ENCODE assay signal across 7 cellular contexts in the genomic region with DNA sequence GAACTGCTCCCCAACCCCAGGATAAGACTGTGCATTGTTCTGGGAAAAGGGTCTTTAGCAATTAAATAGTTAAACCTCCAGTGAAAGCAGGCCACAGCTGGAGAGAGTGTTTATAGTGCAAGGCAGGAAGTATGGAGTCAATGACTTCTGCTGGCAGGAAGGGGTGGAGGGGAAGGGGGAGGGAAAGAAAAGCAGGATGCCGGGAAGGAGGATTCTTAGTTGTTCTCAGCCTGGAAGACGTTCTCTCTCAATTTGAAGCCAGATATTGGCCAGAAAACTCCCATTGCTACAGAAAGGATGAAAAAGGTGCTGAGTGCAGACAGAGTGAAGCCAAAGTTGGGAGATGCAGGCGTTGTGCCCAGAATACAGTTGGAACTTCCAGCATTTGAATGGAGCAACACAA. TPM values are rescaled to one million over a fixed set of nuclear protein-coding genes. Genes with fewer than 3 reads are reported as not detected.
A peak's percentile ranks its signal among the peaks of the same experiment; 100 is the strongest.
DNase-seq lines count a peak whose midpoint lies in the region; ATAC-seq, FAIRE-seq and TF ChIP-seq lines count a peak whose summit lies in the region.

No MANE protein-coding gene starts in this region.

- TF ChIP-seq EP300 in Ishikawa (IDR thresholded peaks at IDR 0.05; ENCODE audit: borderline replicate concordance) = no peak

- no peak for ATAC-seq in HG03280 (IDR thresholded peaks at IDR 0.05; ENCODE audit: unreplicated experiment)

- H3K27me3 ChIP-seq in adipocyte (replicated peaks; ENCODE audit: control insufficient read depth, insufficient read depth, low read length) (no peaks in the 10 kb centered on the region), iPS-15b (ENCODE audit: control insufficient read depth, insufficient read depth, low read length) (no peaks in the 10 kb centered on the region), small intestine (ENCODE audit: control insufficient read depth in 2 of 2, insufficient read depth in 2 of 2, low read length in 2 of 2) (no peaks in the 10 kb centered on the region)

- no peak for FAIRE-seq in small intestine (lab: Jason Lieb, UNC)

- peak overlapping the region; percentile 63 for H3K9ac ChIP-seq in adipocyte (ENCODE audit: low read length)
- H3K9ac ChIP-seq in iPS-15b (ENCODE audit: low read depth, low read length) = no peak overlapping the region

- no peak for TF ChIP-seq RAD21 in Ishikawa (IDR thresholded peaks at IDR 0.05; ENCODE audit: low read depth)

- H3K36me3 ChIP-seq in adipocyte (ENCODE audit: control insufficient read depth, insufficient read depth, low read length, severe bottlenecking) = no peaks in the 10 kb centered on the region
- H3K36me3 ChIP-seq in iPS-15b (ENCODE audit: control insufficient read depth, insufficient read depth, low read length) = no peaks in the 10 kb centered on the region
- H3K36me3 ChIP-seq in small intestine (ENCODE audit: control insufficient read depth in 2 of 2, insufficient read depth in 2 of 2, low read length in 2 of 2) = no peaks in the 10 kb centered on the region

- H3K9me3 ChIP-seq in adipocyte (ENCODE audit: control insufficient read depth, low read length) = no peaks in the 10 kb centered on the region
- H3K9me3 ChIP-seq in iPS-15b (ENCODE audit: control insufficient read depth, insufficient read depth, low read length) = no peaks in the 10 kb centered on the region
- no peaks in the 10 kb centered on the region for H3K9me3 ChIP-seq in small intestine (ENCODE audit: control insufficient read depth, low read depth)

- H3K4me3 ChIP-seq in adipocyte (ENCODE audit: low read length) (peak overlapping the region; percentile 64), iPS-15b (ENCODE audit: low read depth, low read length) (peak overlapping the region; percentile 6), small intestine (ENCODE audit: low read depth in 1 of 2, low read length in 2 of 2) (no peak overlapping the region)

- WGBS in small intestine, 3 donors = 10 to 15% (median 11%) methylated on average over 3 of the region's 3 CpGs

- DNase-seq in adipocyte (ENCODE audit: low read depth) (peak; percentile 62), small intestine (peak; percentile 7), amniotic stem cell (lab: John Stamatoyannopoulos, UW) (no peak), activated gamma-delta T cell (lab: John Stamatoyannopoulos, UW) (no peak)

- H3K27ac ChIP-seq in small intestine (ENCODE audit: low read depth in 1 of 2, low read length in 1 of 2) = peak overlapping the region in 1 of 2 donors; percentile 59

- H3K4me1 ChIP-seq in adipocyte (ENCODE audit: control insufficient read depth, insufficient read depth, low read length) (peaks cover 12% of the 10 kb centered on the region), iPS-15b (ENCODE audit: control insufficient read depth, insufficient read depth, low read length) (peaks cover 12% of the 10 kb centered on the region), small intestine (ENCODE audit: control insufficient read depth in 2 of 2, insufficient read depth in 1 of 2, low read depth in 1 of 2, low read length in 1 of 2) (no peaks in the 10 kb centered on the region)

TF ChIP-seq in Ishikawa, 13 proteins besides CTCF, POLR2A, EP300 and RAD21:
- TF ChIP-seq, protein P1, sequence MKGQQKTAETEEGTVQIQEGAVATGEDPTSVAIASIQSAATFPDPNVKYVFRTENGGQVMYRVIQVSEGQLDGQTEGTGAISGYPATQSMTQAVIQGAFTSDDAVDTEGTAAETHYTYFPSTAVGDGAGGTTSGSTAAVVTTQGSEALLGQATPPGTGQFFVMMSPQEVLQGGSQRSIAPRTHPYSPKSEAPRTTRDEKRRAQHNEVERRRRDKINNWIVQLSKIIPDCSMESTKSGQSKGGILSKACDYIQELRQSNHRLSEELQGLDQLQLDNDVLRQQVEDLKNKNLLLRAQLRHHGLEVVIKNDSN (IDR thresholded peaks at IDR 0.05) = no peak
- TF ChIP-seq, protein P2, sequence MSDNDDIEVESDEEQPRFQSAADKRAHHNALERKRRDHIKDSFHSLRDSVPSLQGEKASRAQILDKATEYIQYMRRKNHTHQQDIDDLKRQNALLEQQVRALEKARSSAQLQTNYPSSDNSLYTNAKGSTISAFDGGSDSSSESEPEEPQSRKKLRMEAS (IDR thresholded peaks at IDR 0.05) = peak; percentile 40; the same call in 1 of the 2 replicates
- peak; percentile 46; the same call in 1 of the 2 replicates for TF ChIP-seq YY1 (IDR thresholded peaks at IDR 0.05; ENCODE audit: low read depth)

RNA-seq across cellular contexts. Expression of a gene that starts 35.7 kb away (rescaled TPM):
- 10 to 100 TPM; 31.3 to 44.8 (median 31.9) TPM for polyA plus RNA-seq in small intestine

Comparison
In these comparisons a context has a peak if more than half of its experiments do, and no peak if none do; other contexts are left out.
1. DNase-seq: peak in adipocyte (single experiment) and small intestine (single experiment); none in amniotic stem cell (single experiment) and activated gamma-delta T cell (single experiment).
2. H3K4me3 ChIP-seq: peak in adipocyte (single experiment) and iPS-15b (single experiment); none in small intestine (0 of 2).